In the genomic region with DNA sequence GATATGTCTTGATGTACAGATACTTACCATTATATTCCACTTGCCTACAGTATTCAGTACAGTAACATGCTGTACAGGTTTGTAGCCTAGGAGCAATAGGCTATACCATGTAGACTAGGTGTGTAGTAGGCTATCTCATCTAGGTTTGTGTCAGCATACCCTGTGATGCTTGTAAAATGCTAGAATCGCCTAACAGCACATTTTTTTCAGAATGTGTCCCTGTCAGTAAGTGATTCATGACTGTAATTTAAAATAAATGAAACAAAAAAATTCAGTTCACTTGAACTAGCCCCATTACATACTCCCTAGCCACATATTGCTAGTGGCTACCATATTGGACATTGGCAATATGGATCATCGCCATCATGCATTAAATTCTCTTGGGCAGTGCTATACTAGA, we compare ENCODE assay signal across 22 cellular contexts.
"Had no signal": no experiment of that assay in that cellular context is flagged by ENCODE, and none has a peak within 500 bp of the region (broad histone marks: within the 10 kb centered on the region; RNA-seq: fewer than 3 reads in every experiment).

No MANE protein-coding gene starts in this region.

- H3K27ac ChIP-seq: gastrocnemius medialis, lower lobe of right lung, prostate gland, skin epidermis, spleen, thyroid gland had no signal

- H3K9me3 ChIP-seq: gastrocnemius medialis, lower lobe of right lung, prostate gland, thyroid gland, upper lobe of left lung had no signal

- H3K27me3 ChIP-seq: gastrocnemius medialis, spleen, thyroid gland, upper lobe of left lung had no signal

- DNase-seq: cortex of kidney; effector CD4-positive, alpha-beta T cell; foreskin fibroblast; gastrocnemius medialis; hypothalamus; immature natural killer cell; islet precursor cell; kidney glomerular epithelial cell; left colon; left ventricle myocardium superior; lower lobe of right lung; naive thymus-derived CD8-positive, alpha-beta T cell; nephron progenitor cell; nucleus accumbens; right cardiac atrium; spleen; stimulated activated CD4-positive, alpha-beta T cell treated with anti-CD3 and anti-CD28 coated beads, Interleukin-4, amount 100 ng/mL, for 4 hours; stimulated activated naive B cell treated with anti-CD40 and anti-IgM and Interleukin-4, amounts not matched to agents 10 μg/mL and 1 μg/mL and 100 μg/mL, for 72 hours; thyroid gland; upper lobe of left lung had no signal

- H3K4me3 ChIP-seq: gastrocnemius medialis, lower lobe of right lung, prostate gland, skin epidermis, spleen, thyroid gland, upper lobe of left lung had no signal

- H3K4me1 ChIP-seq: prostate gland, thyroid gland had no signal

- ATAC-seq: gastrocnemius medialis; left colon; left ventricle myocardium superior; lower lobe of right lung; naive thymus-derived CD8-positive, alpha-beta T cell; right cardiac atrium; stimulated activated naive B cell treated with anti-CD40 and anti-IgM and Interleukin-4, amounts not matched to agents 10 μg/mL and 1 μg/mL and 100 μg/mL, for 72 hours had no signal

- H3K36me3 ChIP-seq: gastrocnemius medialis, prostate gland, thyroid gland had no signal
